24 cellular contexts compared by ENCODE assay signal in genomic region chr17:17425591-17425990, GRCh38. TPM values are rescaled to one million over a fixed set of nuclear protein-coding genes. Genes with fewer than 3 reads are reported as not detected.
A peak's percentile ranks its signal among the peaks of the same experiment; 100 is the strongest.
DNase-seq lines count a peak whose midpoint lies in the region; ATAC-seq and TF ChIP-seq lines count a peak whose summit lies in the region.
"Had no signal": no experiment of that assay in that cellular context is flagged by ENCODE, and none has a peak within 500 bp of the region (broad histone marks: within the 10 kb centered on the region; RNA-seq: fewer than 3 reads in every experiment).

No MANE protein-coding gene starts in this region.

- H3K27ac ChIP-seq in right atrium auricular region (no peak overlapping the region), upper lobe of right lung (no peak overlapping the region)
- H3K27ac ChIP-seq: KMS-11 had no signal

- no peak for TF ChIP-seq CTCF in right atrium auricular region (IDR thresholded peaks at IDR 0.05)
- TF ChIP-seq CTCF in cardiac fibroblast (IDR thresholded peaks at IDR 0.05; ENCODE audit: low read depth, low read length), result no peak
- TF ChIP-seq CTCF in upper lobe of right lung (IDR thresholded peaks at IDR 0.05), result no peak

- DNase-seq in Right ventricle myocardium inferior (ENCODE audit: missing footprints) (no peak), right atrium auricular region (ENCODE audit: low spot score) (no peak), cardiac fibroblast (ENCODE audit: low read depth in 2 of 2) (peak; percentile 59), left cardiac atrium (no peak), upper lobe of right lung (no peak), amniotic stem cell (lab: John Stamatoyannopoulos, UW) (no peak), ACHN (no peak), C1 segment of cervical spinal cord (lab: John Stamatoyannopoulos, UW) (no peak)
- DNase-seq: 8988T, DMS79, IMR-90, NCI-H1694, NCI-H2081, NCI-H2171, NCI-H345, NCI-H524 treated with DMSO at 0.1 percent for 48 hours, NCI-H82, RPMI8226, SIG-M5 had no signal

- H3K36me3 ChIP-seq in right atrium auricular region (no peaks in the 10 kb centered on the region), upper lobe of right lung (no peaks in the 10 kb centered on the region)
- H3K36me3 ChIP-seq: HAP-1 had no signal

- H3K4me3 ChIP-seq in right atrium auricular region (no peak overlapping the region), cardiac fibroblast (replicated peaks in 1 of 2; ENCODE audit: low read depth in 2 of 2, low read length in 2 of 2) (no peak overlapping the region), upper lobe of right lung (no peak overlapping the region)
- H3K4me3 ChIP-seq: GM12878, GM23338, HAP-1 had no signal

- H3K9me3 ChIP-seq in right atrium auricular region (no peaks in the 10 kb centered on the region), upper lobe of right lung (no peaks in the 10 kb centered on the region)

- in situ Hi-C loops in ACHN (cut with HindIII; ENCODE audit: low pct_ligation_motif_present, low pct_unique_long_range_greater_than_20kb, low sequenced_read_pairs), result no loop called here

- no peaks in the 10 kb centered on the region for H3K27me3 ChIP-seq in right atrium auricular region
- H3K27me3 ChIP-seq in upper lobe of right lung, result no peaks in the 10 kb centered on the region

- H3K4me1 ChIP-seq in right atrium auricular region (peaks cover 0 to 12% of the 10 kb centered on the region in 2 donors), upper lobe of right lung (no peaks in the 10 kb centered on the region)

- peak; percentile 33 for ATAC-seq in Right ventricle myocardium inferior
- peak; percentile 49 to 55 for ATAC-seq in left cardiac atrium
- ATAC-seq in upper lobe of right lung, result no peak
- ATAC-seq: GM12878, GM23338, SK-N-SH treated with all-trans-retinoic acid at 6 μM for 48 hours had no signal

- intact Hi-C loops in Right ventricle myocardium inferior (cut with DNase I), result no loop called here
- intact Hi-C loops in left cardiac atrium (cut with DNase I), result no loop called here
- intact Hi-C loops in upper lobe of right lung (cut with DNase I), result no loop called here

RNA-seq across cellular contexts. Expression of gene MED9, which starts 51.2 kb away (rescaled TPM):
- total RNA-seq in Right ventricle myocardium inferior, result 40.4 TPM
- total RNA-seq in right atrium auricular region, result 10 to 100 TPM; 36.7 to 41.0 TPM
- 10 to 100 TPM; 26.8 to 35.1 TPM for total RNA-seq in left cardiac atrium
- total RNA-seq in upper lobe of right lung, result 13.8 TPM

Comparison
In these comparisons a context has a peak if more than half of its experiments do, and no peak if none do; other contexts are left out.
1. DNase-seq: peak in cardiac fibroblast (2 of 2); none in Right ventricle myocardium inferior (single experiment), right atrium auricular region (single experiment), left cardiac atrium (single experiment), upper lobe of right lung (single experiment), amniotic stem cell (single experiment), ACHN (single experiment) and C1 segment of cervical spinal cord (0 of 14).